Comparison of ENCODE assay signal across 9 cellular contexts in genomic region chr1:43970911-43971310, GRCh38. TPM values are rescaled to one million over a fixed set of nuclear protein-coding genes. Genes with fewer than 3 reads are reported as not detected.
DNase-seq lines count a peak whose midpoint lies in the region; ATAC-seq and TF ChIP-seq lines count a peak whose summit lies in the region.
"Had no signal": no experiment of that assay in that cellular context is flagged by ENCODE, and none has a peak within 500 bp of the region (broad histone marks: within the 10 kb centered on the region; RNA-seq: fewer than 3 reads in every experiment).

No MANE protein-coding gene starts in this region.

- H3K4me2 ChIP-seq in skeletal muscle satellite cell (ENCODE audit: low read length) = peak overlapping the region; percentile 89

- H3K4me3 ChIP-seq in WI38 (ENCODE audit: low read depth, low read length) = peak overlapping the region; percentile 96; the same call in 1 of the 2 replicates
- peak overlapping the region; percentile 93 for H3K4me3 ChIP-seq in fibroblast of mammary gland (ENCODE audit: control insufficient read depth, low read depth, low read length)
- H3K4me3 ChIP-seq in skeletal muscle satellite cell (ENCODE audit: low read length) = peak overlapping the region; percentile 91

- H3K36me3 ChIP-seq in skeletal muscle satellite cell (ENCODE audit: insufficient read depth, low read length) = peaks cover 19% of the 10 kb centered on the region
- H3K36me3 ChIP-seq: colonic mucosa had no signal

- H3K9me3 ChIP-seq in skeletal muscle satellite cell (replicated peaks; ENCODE audit: low read length) = no peaks in the 10 kb centered on the region
- H3K9me3 ChIP-seq: colonic mucosa had no signal

- ATAC-seq in HG02938 (IDR thresholded peaks at IDR 0.05; ENCODE audit: unreplicated experiment) = no peak

- H3K27ac Mint-ChIP-seq in activated CD4-positive, alpha-beta T cell treated with anti-CD3 and anti-CD28 coated beads, Interleukin-2, amount 10 ng/mL, durations not matched to agents 7 days and 5 days = no peak overlapping the region

- H3K27me3 ChIP-seq in skeletal muscle satellite cell (ENCODE audit: control insufficient read depth, insufficient read depth, low read length) = no peaks in the 10 kb centered on the region
- H3K27me3 ChIP-seq: colonic mucosa had no signal

- TF ChIP-seq CTCF in WI38 (IDR thresholded peaks at IDR 0.05; ENCODE audit: low read depth, low read length) (no peak), fibroblast of mammary gland (conservative IDR thresholded peaks at IDR 0.05; ENCODE audit: control insufficient read depth, insufficient read depth, low read depth, low read length) (no peak)

- CTCF ChIA-PET in activated CD4-positive, alpha-beta T cell treated with anti-CD3 and anti-CD28 coated beads, Interleukin-2, amount 10 ng/mL, durations not matched to agents 7 days and 5 days (lab: Charles Lee) = interaction anchor here (1.2 to 2.5 kb wide), 5 partner anchors 12 to 37 kb away, joined by 3 to 11 read pairs (median 5); no protein-coding TSS in a partner anchor

- H3K9me3 Mint-ChIP-seq in activated CD4-positive, alpha-beta T cell treated with anti-CD3 and anti-CD28 coated beads, Interleukin-2, amount 10 ng/mL, durations not matched to agents 7 days and 5 days = no peaks in the 10 kb centered on the region

- peaks cover 36% of the 10 kb centered on the region for H3K4me1 Mint-ChIP-seq in activated CD4-positive, alpha-beta T cell treated with anti-CD3 and anti-CD28 coated beads, Interleukin-2, amount 10 ng/mL, durations not matched to agents 7 days and 5 days

- H3K27me3 Mint-ChIP-seq in activated CD4-positive, alpha-beta T cell treated with anti-CD3 and anti-CD28 coated beads, Interleukin-2, amount 10 ng/mL, durations not matched to agents 7 days and 5 days = no peaks in the 10 kb centered on the region

- no peak for DNase-seq in activated CD4-positive, alpha-beta T cell treated with anti-CD3 and anti-CD28 coated beads, Interleukin-2, amount 10 ng/mL, durations not matched to agents 7 days and 5 days
- DNase-seq in activated CD4-positive, alpha-beta T cell treated with anti-CD3 and anti-CD28 coated beads, Interleukin-2, amount 50 U/mL, for 4 hours = no peak
- DNase-seq in fibroblast of mammary gland (ENCODE audit: low read depth) (no peak), ecto neural progenitor cell (ENCODE audit: low spot score) (no peak), glomerular visceral epithelial cell (ENCODE audit: extremely low spot score) (no peak)
- DNase-seq: colonic mucosa had no signal

- H3K4me1 ChIP-seq in skeletal muscle satellite cell (ENCODE audit: control insufficient read depth, insufficient read depth, low read length) = peaks cover 16% of the 10 kb centered on the region

- H3K36me3 Mint-ChIP-seq in activated CD4-positive, alpha-beta T cell treated with anti-CD3 and anti-CD28 coated beads, Interleukin-2, amount 10 ng/mL, durations not matched to agents 7 days and 5 days (ENCODE audit: low read depth) = peaks cover 23% of the 10 kb centered on the region

- H3K9ac ChIP-seq in skeletal muscle satellite cell (ENCODE audit: low read depth, low read length) = no peak overlapping the region

- H3K4me3 Mint-ChIP-seq in activated CD4-positive, alpha-beta T cell treated with anti-CD3 and anti-CD28 coated beads, Interleukin-2, amount 10 ng/mL, durations not matched to agents 7 days and 5 days = peak overlapping the region; percentile 93

- POLR2A ChIA-PET in activated CD4-positive, alpha-beta T cell treated with anti-CD3 and anti-CD28 coated beads, Interleukin-2, amount 10 ng/mL, durations not matched to agents 7 days and 5 days (lab: Charles Lee) = no interaction called here

RNA-seq across cellular contexts. Expression of gene DPH2, which starts 1.1 kb away (rescaled TPM):
- 10 to 100 TPM; 28.0 to 30.0 TPM for total RNA-seq in activated CD4-positive, alpha-beta T cell treated with anti-CD3 and anti-CD28 coated beads, Interleukin-2, amount 10 ng/mL, durations not matched to agents 7 days and 5 days
- 18.1 and 19.8 TPM in 2 replicates for total RNA-seq in skeletal muscle satellite cell (2012; rRNA removed)

RNA-seq across cellular contexts. Expression of gene ATP6V0B, which starts 3.8 kb away (rescaled TPM):
- total RNA-seq in activated CD4-positive, alpha-beta T cell treated with anti-CD3 and anti-CD28 coated beads, Interleukin-2, amount 10 ng/mL, durations not matched to agents 7 days and 5 days = 100 to 1,000 TPM in 1 of 2 experiments, 10 to 100 TPM in 1; 90.1 to 112 TPM
- total RNA-seq in skeletal muscle satellite cell (2012; rRNA removed) = 75.8 and 112 TPM in 2 replicates

RNA-seq across cellular contexts. Expression of gene B4GALT2, which starts 8.1 kb away (rescaled TPM):
- 1 to 10 TPM; 8.0 to 9.3 TPM for total RNA-seq in activated CD4-positive, alpha-beta T cell treated with anti-CD3 and anti-CD28 coated beads, Interleukin-2, amount 10 ng/mL, durations not matched to agents 7 days and 5 days
- 72.8 and 94.4 TPM in 2 replicates for total RNA-seq in skeletal muscle satellite cell (2012; rRNA removed)

RNA-seq across cellular contexts. Expression of gene CCDC24, which starts 20.5 kb away (rescaled TPM):
- total RNA-seq in activated CD4-positive, alpha-beta T cell treated with anti-CD3 and anti-CD28 coated beads, Interleukin-2, amount 10 ng/mL, durations not matched to agents 7 days and 5 days = 1 to 10 TPM in 1 of 2 experiments, under 1 TPM in 1; 0.71 to 1.3 TPM
- total RNA-seq in skeletal muscle satellite cell (2012; rRNA removed) = 2.3 and 5.0 TPM in 2 replicates

RNA-seq across cellular contexts. Expression of gene IPO13, which starts 24.2 kb away (rescaled TPM):
- total RNA-seq in activated CD4-positive, alpha-beta T cell treated with anti-CD3 and anti-CD28 coated beads, Interleukin-2, amount 10 ng/mL, durations not matched to agents 7 days and 5 days = 10 to 100 TPM; 22.0 to 27.2 TPM
- 18.8 and 20.5 TPM in 2 replicates for total RNA-seq in skeletal muscle satellite cell (2012; rRNA removed)
